ENCODE assay signal across 10 cellular contexts in genomic region chr15:101024111-101024695, GRCh38.
DNase-seq lines count a peak whose midpoint lies in the region; ATAC-seq and TF ChIP-seq lines count a peak whose summit lies in the region.
"Had no signal": no experiment of that assay in that cellular context is flagged by ENCODE, and none has a peak within 500 bp of the region (broad histone marks: within the 10 kb centered on the region; RNA-seq: fewer than 3 reads in every experiment).

No MANE protein-coding gene starts in this region.

- H3K27me3 ChIP-seq in neutrophil, result no peaks in the 10 kb centered on the region
- no peaks in the 10 kb centered on the region for H3K27me3 ChIP-seq in uterus
- H3K27me3 ChIP-seq: gastrocnemius medialis had no signal

- TF ChIP-seq CTCF in neutrophil (IDR thresholded peaks at IDR 0.05) (no peak), uterus (IDR thresholded peaks at IDR 0.05) (no peak)

- DNase-seq in activated CD8-positive, alpha-beta memory T cell treated with anti-CD3 and anti-CD28 coated beads for 24 hours, result peak; percentile 37
- DNase-seq in activated CD8-positive, alpha-beta memory T cell treated with anti-CD3 and anti-CD28 coated beads, Interleukin-2, amount 50 U/mL, for 4 hours, result no peak
- DNase-seq in cardiac septum (ENCODE audit: low spot score) (peak; percentile 59), uterus (peak; percentile 49 to 52), EL (no peak)
- DNase-seq: gastrocnemius medialis, NCI-H774 had no signal

- TF ChIP-seq POLR2A in uterus (IDR thresholded peaks at IDR 0.05), result no peak

- intact Hi-C loops in cardiac septum (cut with DNase I) (loop anchor here (5.0 kb wide), 1 partner anchor 143 kb away; no protein-coding TSS in a partner anchor), uterus (cut with DNase I; ENCODE audit: low total_unique reads) (no loop called here)

- peaks cover 89% of the 10 kb centered on the region for H3K36me3 ChIP-seq in neutrophil
- no peaks in the 10 kb centered on the region for H3K36me3 ChIP-seq in uterus
- H3K36me3 ChIP-seq: gastrocnemius medialis had no signal

- no peaks in the 10 kb centered on the region for H3K9me3 ChIP-seq in neutrophil
- H3K9me3 ChIP-seq in uterus, result no peaks in the 10 kb centered on the region
- H3K9me3 ChIP-seq: gastrocnemius medialis had no signal

- ATAC-seq in GM19463 (IDR thresholded peaks at IDR 0.05; ENCODE audit: unreplicated experiment), result no peak
- no peak for ATAC-seq in HG02610 (IDR thresholded peaks at IDR 0.05; ENCODE audit: unreplicated experiment)

- H3K4me1 ChIP-seq in neutrophil (ENCODE audit: control insufficient read depth in 1 of 2, insufficient read depth in 1 of 2, low read depth in 1 of 2, low read length in 1 of 2) (peaks cover 6 to 20% of the 10 kb centered on the region in 2 experiments), uterus (no peaks in the 10 kb centered on the region)
- H3K4me1 ChIP-seq: gastrocnemius medialis had no signal

- H3K4me3 ChIP-seq in neutrophil (ENCODE audit: low read depth in 1 of 2, low read length in 1 of 2) (no peak overlapping the region), uterus (no peak overlapping the region)
- H3K4me3 ChIP-seq: gastrocnemius medialis had no signal

- H3K27ac ChIP-seq in neutrophil (peak overlapping the region; percentile 34), uterus (peak overlapping the region; percentile 73 to 75)

Comparison
In these comparisons a context has a peak if more than half of its experiments do, and no peak if none do; other contexts are left out.
1. DNase-seq: peak in activated CD8-positive, alpha-beta memory T cell treated with anti-CD3 and anti-CD28 coated beads for 24 hours (single experiment), cardiac septum (single experiment) and uterus (2 of 2); none in activated CD8-positive, alpha-beta memory T cell treated with anti-CD3 and anti-CD28 coated beads, Interleukin-2, amount 50 U/mL, for 4 hours (single experiment) and EL (single experiment).